ENCODE assay signal across 8 cellular contexts in the genomic region with DNA sequence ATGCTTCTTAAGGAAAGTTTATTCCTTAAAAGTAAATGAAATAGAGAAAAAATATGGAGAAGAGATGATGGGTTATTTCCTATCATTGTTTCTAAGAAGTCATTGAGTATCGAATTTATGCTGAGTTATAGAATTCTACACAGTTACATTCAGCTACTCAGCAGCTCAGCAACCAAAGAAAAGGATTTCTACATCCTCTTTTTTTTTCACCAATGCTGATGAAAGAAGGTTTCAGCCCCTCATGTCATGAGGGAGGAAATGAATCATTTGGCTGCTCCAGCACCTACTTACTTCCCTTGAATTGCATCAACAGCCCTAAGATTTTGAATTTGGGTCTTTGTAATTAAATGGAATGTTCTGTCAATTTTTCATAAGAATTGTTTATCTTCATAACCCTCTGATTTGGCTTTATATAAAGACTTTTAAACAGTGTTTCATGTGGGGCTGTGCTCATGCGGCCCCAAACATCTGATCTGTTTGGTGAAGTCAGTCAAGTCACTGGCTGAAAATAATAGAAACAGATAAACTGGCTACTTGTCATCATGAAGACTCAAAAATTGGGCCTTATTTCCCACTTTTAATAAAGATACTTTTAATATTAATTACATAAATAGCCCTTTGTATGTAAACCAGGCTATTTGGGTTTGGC. TPM values are rescaled to one million over a fixed set of nuclear protein-coding genes. Genes with fewer than 3 reads are reported as not detected.
DNase-seq lines count a peak whose midpoint lies in the region; ATAC-seq lines count a peak whose summit lies in the region.

No MANE protein-coding gene starts in this region.

- peaks cover 10% of the 10 kb centered on the region for H3K4me1 Mint-ChIP-seq in activated CD4-positive, alpha-beta T cell treated with anti-CD3 and anti-CD28 coated beads, Interleukin-2, amount 10 ng/mL, durations not matched to agents 7 days and 5 days

- intact Hi-C loops in left ventricle myocardium superior (cut with micrococcal nuclease), result no loop called here

- no peaks in the 10 kb centered on the region for H3K9me3 Mint-ChIP-seq in activated CD4-positive, alpha-beta T cell treated with anti-CD3 and anti-CD28 coated beads, Interleukin-2, amount 10 ng/mL, durations not matched to agents 7 days and 5 days

- no peaks in the 10 kb centered on the region for H3K36me3 Mint-ChIP-seq in activated CD4-positive, alpha-beta T cell treated with anti-CD3 and anti-CD28 coated beads, Interleukin-2, amount 10 ng/mL, durations not matched to agents 7 days and 5 days (ENCODE audit: low read depth)

- H3K27ac Mint-ChIP-seq in activated CD4-positive, alpha-beta T cell treated with anti-CD3 and anti-CD28 coated beads, Interleukin-2, amount 10 ng/mL, durations not matched to agents 7 days and 5 days, result no peak overlapping the region

- CTCF ChIA-PET in activated CD4-positive, alpha-beta T cell treated with anti-CD3 and anti-CD28 coated beads, Interleukin-2, amount 10 ng/mL, durations not matched to agents 7 days and 5 days (lab: Charles Lee), result no interaction called here

- ATAC-seq in GM18907 (IDR thresholded peaks at IDR 0.05; ENCODE audit: unreplicated experiment) (peak; percentile 87), HG02938 (IDR thresholded peaks at IDR 0.05; ENCODE audit: unreplicated experiment) (peak; percentile 80), left ventricle myocardium superior (peak; percentile 79), HG02840 (IDR thresholded peaks at IDR 0.05; ENCODE audit: low FRiP score, unreplicated experiment) (no peak)

- peaks cover 2% of the 10 kb centered on the region for H3K27me3 Mint-ChIP-seq in activated CD4-positive, alpha-beta T cell treated with anti-CD3 and anti-CD28 coated beads, Interleukin-2, amount 10 ng/mL, durations not matched to agents 7 days and 5 days

- POLR2A ChIA-PET in activated CD4-positive, alpha-beta T cell treated with anti-CD3 and anti-CD28 coated beads, Interleukin-2, amount 10 ng/mL, durations not matched to agents 7 days and 5 days (lab: Charles Lee), result no interaction called here

- DNase-seq in SIG-M5 (lab: John Stamatoyannopoulos, UW), result peak; percentile 57
- no peak for DNase-seq in left ventricle myocardium superior
- no peak for DNase-seq in NCI-H1417 (lab: John Stamatoyannopoulos, UW)
- DNase-seq in GM19238 (ENCODE audit: insufficient read length, low spot score), result no peak
- no peak for DNase-seq in activated CD4-positive, alpha-beta T cell treated with anti-CD3 and anti-CD28 coated beads, Interleukin-2, amount 10 ng/mL, durations not matched to agents 7 days and 5 days

- H3K4me3 Mint-ChIP-seq in activated CD4-positive, alpha-beta T cell treated with anti-CD3 and anti-CD28 coated beads, Interleukin-2, amount 10 ng/mL, durations not matched to agents 7 days and 5 days, result no peak overlapping the region

RNA-seq across cellular contexts. Expression of gene SNX2, which starts 18.5 kb away (rescaled TPM):
- total RNA-seq in left ventricle myocardium superior, result 38.2 TPM
- 10 to 100 TPM; 38.0 to 38.8 TPM for total RNA-seq in activated CD4-positive, alpha-beta T cell treated with anti-CD3 and anti-CD28 coated beads, Interleukin-2, amount 10 ng/mL, durations not matched to agents 7 days and 5 days
